ENCODE assay signal across 8 cellular contexts in genomic region chr12:42145552-42146215, GRCh38. TPM values are rescaled to one million over a fixed set of nuclear protein-coding genes. Genes with fewer than 3 reads are reported as not detected.
DNase-seq lines count a peak whose midpoint lies in the region; ATAC-seq and TF ChIP-seq lines count a peak whose summit lies in the region.

No MANE protein-coding gene starts in this region.

- no peak for ATAC-seq in naive thymus-derived CD8-positive, alpha-beta T cell
- ATAC-seq in HG03378 (IDR thresholded peaks at IDR 0.05; ENCODE audit: unreplicated experiment) (no peak), left ventricle myocardium superior (no peak), HG02938 (IDR thresholded peaks at IDR 0.05; ENCODE audit: unreplicated experiment) (no peak)

- intact Hi-C loops in mammary epithelial cell (cut with micrococcal nuclease) = loop anchor here (2.0 to 10.0 kb wide), 2 partner anchors 91 to 1139 kb away; no protein-coding TSS in a partner anchor
- intact Hi-C loops in left ventricle myocardium superior (cut with micrococcal nuclease) = loop anchor here (10.0 kb wide), 1 partner anchor 89 kb away; the partner anchor contains the start of gene YAF2

- peak overlapping the region; percentile 81 to 94 (median 88) for H3K4me3 Mint-ChIP-seq in naive thymus-derived CD8-positive, alpha-beta T cell

- H3K27me3 ChIP-seq in mammary epithelial cell (ENCODE audit: insufficient read depth, low read length) = no peaks in the 10 kb centered on the region

- peak overlapping the region; percentile 57 to 94 (median 90) for H3K27ac Mint-ChIP-seq in naive thymus-derived CD8-positive, alpha-beta T cell

- TF ChIP-seq CTCF in mammary epithelial cell (conservative IDR thresholded peaks at IDR 0.05 in 1 of 2, IDR thresholded peaks at IDR 0.05 in 1 of 2; ENCODE audit: extremely low read depth in 1 of 2, insufficient read depth in 1 of 2, low read depth in 1 of 2, low read length in 2 of 2) = peak in 1 of 2 donors; percentile 6

- H3K4me2 ChIP-seq in mammary epithelial cell (ENCODE audit: insufficient read depth, low read depth, low read length) = no peak overlapping the region

- in situ Hi-C loops in mammary epithelial cell (cut with MboI; ENCODE audit: low sequenced_read_pairs in 2 of 2) = loop anchor here (25.0 kb wide), 3 partner anchors 417 to 1167 kb away; no protein-coding TSS in a partner anchor

- H3K9me3 Mint-ChIP-seq in naive thymus-derived CD8-positive, alpha-beta T cell = no peaks in the 10 kb centered on the region

- no peak overlapping the region for H3K4me3 ChIP-seq in mammary epithelial cell (replicated peaks in 1 of 3; ENCODE audit: insufficient read depth in 1 of 3, low read depth in 2 of 3, low read length in 3 of 3)

- H3K36me3 Mint-ChIP-seq in naive thymus-derived CD8-positive, alpha-beta T cell = no peaks in the 10 kb centered on the region

- H3K4me1 ChIP-seq in mammary epithelial cell (ENCODE audit: insufficient read depth, low read length) = peaks cover 27% of the 10 kb centered on the region

- H3K9ac ChIP-seq in mammary epithelial cell (ENCODE audit: insufficient read depth, low read length) = no peak overlapping the region

- peaks cover 37% of the 10 kb centered on the region for H3K79me2 ChIP-seq in mammary epithelial cell (ENCODE audit: insufficient read depth, low read length)

- POLR2A ChIA-PET in naive thymus-derived CD8-positive, alpha-beta T cell (lab: Charles Lee) = interaction anchor here (0.8 to 1.9 kb wide), 3 partner anchors 48 to 92 kb away, joined by 3 to 9 read pairs (median 3); partner anchors contain the start of gene YAF2

- BruUV-seq in mammary epithelial cell (replicated peaks; lab: Mats Ljungman, UMichigan) = no TSS peak

- dilution Hi-C loops in mammary epithelial cell (cut with HindIII; ENCODE audit: low sequenced_read_pairs) = no loop called here

- H3K27ac ChIP-seq in KOPT-K1 (ENCODE audit: low read depth, low read length, poor library complexity, severe bottlenecking) (peak overlapping the region; percentile 56), mammary epithelial cell (ENCODE audit: insufficient read depth, low read depth, low read length) (no peak overlapping the region)

- H3K4me1 Mint-ChIP-seq in naive thymus-derived CD8-positive, alpha-beta T cell = peaks cover 24 to 36% (median 34%) of the 10 kb centered on the region in 4 donors

- H3K9me3 ChIP-seq in KOPT-K1 (ENCODE audit: insufficient read depth, low read length, poor library complexity, severe bottlenecking) (no peaks in the 10 kb centered on the region), mammary epithelial cell (replicated peaks; ENCODE audit: insufficient read depth, low read length) (no peaks in the 10 kb centered on the region)

- CTCF ChIA-PET in mammary epithelial cell (lab: Charles Lee; ENCODE audit: low non-redundant PET) = no interaction called here

- H3K27me3 Mint-ChIP-seq in naive thymus-derived CD8-positive, alpha-beta T cell = no peaks in the 10 kb centered on the region

- 80% methylated on average over 11 of the region's 11 CpGs for WGBS in mammary epithelial cell (ENCODE audit: low coverage, missing lambda C conversion rate)

- H2AFZ ChIP-seq in mammary epithelial cell (ENCODE audit: low read depth, low read length) = peak overlapping the region; percentile 85

- no peaks in the 10 kb centered on the region for H3K36me3 ChIP-seq in KOPT-K1 (ENCODE audit: insufficient read depth, low read length)
- no peaks in the 10 kb centered on the region for H3K36me3 ChIP-seq in mammary epithelial cell (ENCODE audit: insufficient read depth, low read length)

- peak; percentile 21 for DNase-seq in DMS114 treated with DMSO at 0.1 percent for 48 hours (lab: John Stamatoyannopoulos, UW; ENCODE audit: unreplicated experiment)
- DNase-seq in mammary epithelial cell = no peak
- no peak for DNase-seq in naive thymus-derived CD8-positive, alpha-beta T cell
- no peak for DNase-seq in NCI-H2029 treated with DMSO at 0.1 percent for 48 hours (lab: John Stamatoyannopoulos, UW)
- DNase-seq in left ventricle myocardium superior = no peak

- no peaks in the 10 kb centered on the region for H4K20me1 ChIP-seq in mammary epithelial cell (ENCODE audit: insufficient read depth, low read length)

RNA-seq across cellular contexts. Expression of gene GXYLT1, which starts 1.0 kb away (rescaled TPM):
- total RNA-seq in mammary epithelial cell = 10 to 100 TPM; 14.2 to 15.2 TPM
- 6.5 TPM for polyA plus RNA-seq in mammary epithelial cell
- polyA minus RNA-seq in mammary epithelial cell = 5.6 TPM
- 10 to 100 TPM in 1 of 2 experiments, 1 to 10 TPM in 1; 9.9 to 10.8 TPM for total RNA-seq in naive thymus-derived CD8-positive, alpha-beta T cell
- 1 to 10 TPM; 1.6 to 2.6 (median 1.9) TPM for polyA plus RNA-seq in naive thymus-derived CD8-positive, alpha-beta T cell
- 4.8 TPM for total RNA-seq in left ventricle myocardium superior
